1 cellular context compared by ENCODE assay signal in genomic region chr20:48635361-48635760, GRCh38.
TF ChIP-seq lines count a peak whose summit lies in the region.

No MANE protein-coding gene starts in this region.

TF ChIP-seq in SK-N-SH treated with all-trans-retinoic acid at 6 μM for 48 hours, 23 proteins besides CTCF, POLR2A, EP300 and RAD21 (continued from another document):
- TF ChIP-seq ZNF70 (CRISPR knock-in tag; IDR thresholded peaks at IDR 0.05), result no peak
TF ChIP-seq in SK-N-SH treated with all-trans-retinoic acid at 6 μM for 48 hours: peak in this region for 0.
